Comparison of ENCODE assay signal across 7 cellular contexts in genomic region chr5:69416180-69416579, GRCh38. TPM values are rescaled to one million over a fixed set of nuclear protein-coding genes. Genes with fewer than 3 reads are reported as not detected.
A peak's percentile ranks its signal among the peaks of the same experiment; 100 is the strongest.
DNase-seq lines count a peak whose midpoint lies in the region; ATAC-seq and TF ChIP-seq lines count a peak whose summit lies in the region.
"Had no signal": no experiment of that assay in that cellular context is flagged by ENCODE, and none has a peak within 500 bp of the region (broad histone marks: within the 10 kb centered on the region; RNA-seq: fewer than 3 reads in every experiment).

No MANE protein-coding gene starts in this region.

- H2BK15ac ChIP-seq in mesendoderm (replicated peaks; ENCODE audit: low read depth): no peak overlapping the region

- CTCF ChIA-PET in HCT116 (lab: Charles Lee): no interaction called here
- CTCF ChIA-PET in activated CD4-positive, alpha-beta memory T cell treated with anti-CD3 and anti-CD28 coated beads, Interleukin-2, amount 10 ng/mL, durations not matched to agents 7 days and 5 days (lab: Charles Lee): no interaction called here

- POLR2A ChIA-PET in HCT116 (lab: Charles Lee): no interaction called here
- POLR2A ChIA-PET in activated CD4-positive, alpha-beta memory T cell treated with anti-CD3 and anti-CD28 coated beads, Interleukin-2, amount 10 ng/mL, durations not matched to agents 7 days and 5 days (lab: Charles Lee): no interaction called here

- BruUV-seq in HCT116 (replicated peaks; lab: Mats Ljungman, UMichigan): TSS peak; percentile 64

- TF ChIP-seq POLR2A in HCT116 (IDR thresholded peaks at IDR 0.05; ENCODE audit: borderline replicate concordance, extremely low read depth, insufficient read depth, insufficient read length): no peak

- H3K36me3 Mint-ChIP-seq in activated CD4-positive, alpha-beta memory T cell treated with anti-CD3 and anti-CD28 coated beads, Interleukin-2, amount 10 ng/mL, durations not matched to agents 7 days and 5 days (ENCODE audit: low read depth): peaks cover 16% of the 10 kb centered on the region

- H4K5ac ChIP-seq in mesendoderm (ENCODE audit: low read length): no peak overlapping the region

- H2AFZ ChIP-seq in HCT116 (ENCODE audit: low read depth, low read length, poor library complexity, severe bottlenecking) (no peak overlapping the region), MM.1S (ENCODE audit: low read length) (no peak overlapping the region)

- peak overlapping the region; percentile 78 to 94 for H3K4me3 ChIP-seq in HCT116 (replicated peaks in 1 of 2; ENCODE audit: low read depth in 1 of 2, low read length in 2 of 2)
- H3K4me3 ChIP-seq in mesendoderm (ENCODE audit: low read length): no peak overlapping the region
- no peak overlapping the region for H3K4me3 ChIP-seq in MM.1S (ENCODE audit: low read length)

- peaks cover 5 to 17% of the 10 kb centered on the region in 2 experiments; a peak in 3 of 4 replicates for H3K4me1 ChIP-seq in HCT116 (ENCODE audit: control insufficient read depth in 1 of 2, insufficient read depth in 2 of 2, low read length in 2 of 2)
- peaks cover 2% of the 10 kb centered on the region for H3K4me1 ChIP-seq in mesendoderm (ENCODE audit: control insufficient read depth, low read depth, low read length)
- H3K4me1 ChIP-seq in MM.1S (ENCODE audit: low read length): no peaks in the 10 kb centered on the region

- H3K27ac Mint-ChIP-seq in activated CD4-positive, alpha-beta memory T cell treated with anti-CD3 and anti-CD28 coated beads, Interleukin-2, amount 10 ng/mL, durations not matched to agents 7 days and 5 days: no peak overlapping the region

- peaks cover 18% of the 10 kb centered on the region for H3K79me2 ChIP-seq in HCT116 (ENCODE audit: insufficient read depth, low read length)
- peaks cover 3% of the 10 kb centered on the region for H3K79me2 ChIP-seq in mesendoderm (ENCODE audit: control insufficient read depth, insufficient read depth, low read length)
- no peaks in the 10 kb centered on the region for H3K79me2 ChIP-seq in MM.1S (ENCODE audit: low read length)

- no peak overlapping the region for H3K23ac ChIP-seq in mesendoderm (ENCODE audit: low read length)

- RAD21 ChIA-PET in HCT116 (lab: Charles Lee; ENCODE audit: low non-redundant PET in 1 of 2, low total read pairs in 2 of 2, uncharacterized antibody in 2 of 2, unreplicated experiment in 2 of 2): no interaction called here

- peaks cover 6% of the 10 kb centered on the region for H3K4me1 Mint-ChIP-seq in activated CD4-positive, alpha-beta memory T cell treated with anti-CD3 and anti-CD28 coated beads, Interleukin-2, amount 10 ng/mL, durations not matched to agents 7 days and 5 days

- H3K36me3 ChIP-seq in HCT116 (ENCODE audit: control insufficient read depth in 1 of 2, insufficient read depth in 2 of 2, low read length in 2 of 2): peaks cover 2 to 16% of the 10 kb centered on the region in 2 experiments; a peak in 1 of 4 replicates
- H3K36me3 ChIP-seq in mesendoderm (ENCODE audit: control insufficient read depth, insufficient read depth, low read length): peaks cover 6% of the 10 kb centered on the region
- H3K36me3 ChIP-seq in MM.1S (replicated peaks; ENCODE audit: insufficient read depth, low read length): 0 out of 2 replicates have a peak, but pooled peaks cover 4% of the 10 kb centered on the region

- no peak overlapping the region for H2AK5ac ChIP-seq in mesendoderm (ENCODE audit: low read length)

- no peak for TF ChIP-seq CTCF in HCT116 (IDR thresholded peaks at IDR 0.05 in 2 of 3, conservative IDR thresholded peaks at IDR 0.05 in 1 of 3; ENCODE audit: borderline replicate concordance in 1 of 3, insufficient read depth in 1 of 3, low read depth in 2 of 3, low read length in 2 of 3)
- no peak for TF ChIP-seq CTCF in MM.1S (IDR thresholded peaks at IDR 0.05; ENCODE audit: low read length)

- no peak for ATAC-seq in HCT116
- no peak for ATAC-seq in GM21515 (IDR thresholded peaks at IDR 0.05; ENCODE audit: unreplicated experiment)

- H3K18ac ChIP-seq in mesendoderm (ENCODE audit: low read length): no peak overlapping the region

- H4K20me1 ChIP-seq in HCT116 (ENCODE audit: insufficient read depth) (no peaks in the 10 kb centered on the region), MM.1S (ENCODE audit: insufficient read depth, low read length) (no peaks in the 10 kb centered on the region)

- H2BK5ac ChIP-seq in mesendoderm (ENCODE audit: low read length): no peak overlapping the region

- H3K9me3 ChIP-seq in HCT116 (ENCODE audit: control insufficient read depth in 1 of 2, insufficient read depth in 1 of 2, low read depth in 1 of 2, low read length in 2 of 2): no peaks in the 10 kb centered on the region
- H3K9me3 ChIP-seq in MM.1S (replicated peaks; ENCODE audit: insufficient read depth, low read length): no peaks in the 10 kb centered on the region

- H3K9me3 Mint-ChIP-seq in activated CD4-positive, alpha-beta memory T cell treated with anti-CD3 and anti-CD28 coated beads, Interleukin-2, amount 10 ng/mL, durations not matched to agents 7 days and 5 days: no peaks in the 10 kb centered on the region

- H4K8ac ChIP-seq in mesendoderm (ENCODE audit: low read depth, low read length): no peak overlapping the region

- H3K4me3 Mint-ChIP-seq in activated CD4-positive, alpha-beta memory T cell treated with anti-CD3 and anti-CD28 coated beads, Interleukin-2, amount 10 ng/mL, durations not matched to agents 7 days and 5 days: peak overlapping the region; percentile 57

- H3K9me2 ChIP-seq in HCT116 (ENCODE audit: insufficient read depth) (no peaks in the 10 kb centered on the region), MM.1S (replicated peaks; ENCODE audit: insufficient read depth, low read length) (no peaks in the 10 kb centered on the region)

- no peak overlapping the region for H3K56ac ChIP-seq in mesendoderm (ENCODE audit: low read length)

- peak overlapping the region; percentile 92; the same call in 1 of the 2 replicates for H3K27ac ChIP-seq in HCT116 (ENCODE audit: low read depth, low read length)
- no peak overlapping the region for H3K27ac ChIP-seq in mesendoderm (ENCODE audit: low read depth, low read length)
- H3K27ac ChIP-seq in MM.1S (ENCODE audit: low read length): no peak overlapping the region

- intact Hi-C loops in HCT116 (cut with micrococcal nuclease): no loop called here

- H3K4ac ChIP-seq in mesendoderm (ENCODE audit: low read depth, low read length): no peak overlapping the region

- peak overlapping the region; percentile 82 for H3K4me2 ChIP-seq in HCT116 (ENCODE audit: low read length)
- H3K4me2 ChIP-seq in mesendoderm (ENCODE audit: low read length): peak overlapping the region; percentile 13
- no peak overlapping the region for H3K4me2 ChIP-seq in MM.1S (ENCODE audit: low read depth, low read length)

- no CpG with 5 or more reads among the region's 6 CpGs for WGBS in mesendoderm (ENCODE audit: extremely low coverage, insufficient coverage, low lambda C conversion rate)

- H3F3A ChIP-seq in MM.1S (ENCODE audit: insufficient read depth, low read length): peaks cover 10% of the 10 kb centered on the region

- DNase-seq in HCT116 (ENCODE audit: low read depth, low spot score): no peak
- DNase-seq in activated CD4-positive, alpha-beta memory T cell treated with anti-CD3 and anti-CD28 coated beads, Interleukin-2, amount 10 ng/mL, durations not matched to agents 7 days and 5 days: no peak
- DNase-seq in mesendoderm: peak; percentile 44
- DNase-seq in MM.1S: no peak
- DNase-seq in stimulated activated naive CD4-positive, alpha-beta T cell (lab: John Stamatoyannopoulos, UW): no peak
- DNase-seq: left ventricle myocardium superior had no signal

- TF ChIP-seq RAD21 in HCT116 (IDR thresholded peaks at IDR 0.05; ENCODE audit: low read depth): no peak

- H3K27me3 Mint-ChIP-seq in activated CD4-positive, alpha-beta memory T cell treated with anti-CD3 and anti-CD28 coated beads, Interleukin-2, amount 10 ng/mL, durations not matched to agents 7 days and 5 days: no peaks in the 10 kb centered on the region

- no peak overlapping the region for H2BK120ac ChIP-seq in mesendoderm (ENCODE audit: low read depth, low read length)

- H3K9ac ChIP-seq in HCT116 (ENCODE audit: low read length) (peak overlapping the region; percentile 88), mesendoderm (ENCODE audit: low read length) (peak overlapping the region; percentile 23), MM.1S (ENCODE audit: low read length) (no peak overlapping the region)

- H3K27me3 ChIP-seq in HCT116 (ENCODE audit: insufficient read depth, low read length) (no peaks in the 10 kb centered on the region), mesendoderm (ENCODE audit: insufficient read depth, low read length, poor library complexity) (no peaks in the 10 kb centered on the region), MM.1S (replicated peaks; ENCODE audit: insufficient read depth, low read length) (no peaks in the 10 kb centered on the region)

- peaks cover 1% of the 10 kb centered on the region for H3K79me1 ChIP-seq in mesendoderm (ENCODE audit: low read length)

RNA-seq across cellular contexts. Expression of gene MARVELD2, which starts 1.3 kb away (rescaled TPM):
- total RNA-seq in HCT116 (2021; ENCODE audit: unreplicated experiment): 21.6 TPM
- 8.1 and 9.5 TPM in 2 replicates for polyA plus RNA-seq in HCT116 (2012)
- under 1 TPM; 0.18 to 0.23 TPM for total RNA-seq in activated CD4-positive, alpha-beta memory T cell treated with anti-CD3 and anti-CD28 coated beads, Interleukin-2, amount 10 ng/mL, durations not matched to agents 7 days and 5 days
- 14.7 TPM for polyA plus RNA-seq in mesendoderm (2013, experiment 1 of 2)
- 15.2 TPM for polyA plus RNA-seq in mesendoderm (2013, experiment 2 of 2)

RNA-seq across cellular contexts. Expression of gene RAD17, which starts 46.6 kb away (rescaled TPM):
- total RNA-seq in HCT116 (2021; ENCODE audit: unreplicated experiment): 29.0 TPM
- 13.6 and 18.2 TPM in 2 replicates for polyA plus RNA-seq in HCT116 (2012)
- 10 to 100 TPM; 26.2 to 26.7 TPM for total RNA-seq in activated CD4-positive, alpha-beta memory T cell treated with anti-CD3 and anti-CD28 coated beads, Interleukin-2, amount 10 ng/mL, durations not matched to agents 7 days and 5 days
- 23.9 TPM for polyA plus RNA-seq in mesendoderm (2013, experiment 1 of 2)
- polyA plus RNA-seq in mesendoderm (2013, experiment 2 of 2): 24.0 TPM

RNA-seq across cellular contexts. Expression of gene AK6, which starts 46.9 kb away (rescaled TPM):
- 33.4 TPM for total RNA-seq in HCT116 (2021; ENCODE audit: unreplicated experiment)
- 17.1 and 25.3 TPM in 2 replicates for polyA plus RNA-seq in HCT116 (2012)
- 10 to 100 TPM; 30.9 to 31.2 TPM for total RNA-seq in activated CD4-positive, alpha-beta memory T cell treated with anti-CD3 and anti-CD28 coated beads, Interleukin-2, amount 10 ng/mL, durations not matched to agents 7 days and 5 days
- 86.3 TPM for polyA plus RNA-seq in mesendoderm (2013, experiment 1 of 2)
- polyA plus RNA-seq in mesendoderm (2013, experiment 2 of 2): 88.1 TPM

RNA-seq across cellular contexts. Expression of gene TAF9, which starts 46.9 kb away (rescaled TPM):
- 92.0 TPM for total RNA-seq in HCT116 (2021; ENCODE audit: unreplicated experiment)
- polyA plus RNA-seq in HCT116 (2012): 83.9 and 109 TPM in 2 replicates
- 10 to 100 TPM; 46.8 to 47.2 TPM for total RNA-seq in activated CD4-positive, alpha-beta memory T cell treated with anti-CD3 and anti-CD28 coated beads, Interleukin-2, amount 10 ng/mL, durations not matched to agents 7 days and 5 days
- 97.1 TPM for polyA plus RNA-seq in mesendoderm (2013, experiment 1 of 2)
- polyA plus RNA-seq in mesendoderm (2013, experiment 2 of 2): 96.1 TPM

Comparison
In these comparisons a context has a peak if more than half of its experiments do, and no peak if none do; other contexts are left out.
1. H3K4me3 ChIP-seq: peak in HCT116 (2 of 2); none in mesendoderm (single experiment) and MM.1S (single experiment).
2. RNA of gene MARVELD2, which starts 1.3 kb away (total RNA-seq): 21.6 TPM in HCT116 (single experiment); 0.18 to 0.23 TPM in activated CD4-positive, alpha-beta memory T cell treated with anti-CD3 and anti-CD28 coated beads, Interleukin-2, amount 10 ng/mL, durations not matched to agents 7 days and 5 days; every median in the first group is over 10 times any median in the second.